ENCODE assay signal across 8 cellular contexts in the genomic region with DNA sequence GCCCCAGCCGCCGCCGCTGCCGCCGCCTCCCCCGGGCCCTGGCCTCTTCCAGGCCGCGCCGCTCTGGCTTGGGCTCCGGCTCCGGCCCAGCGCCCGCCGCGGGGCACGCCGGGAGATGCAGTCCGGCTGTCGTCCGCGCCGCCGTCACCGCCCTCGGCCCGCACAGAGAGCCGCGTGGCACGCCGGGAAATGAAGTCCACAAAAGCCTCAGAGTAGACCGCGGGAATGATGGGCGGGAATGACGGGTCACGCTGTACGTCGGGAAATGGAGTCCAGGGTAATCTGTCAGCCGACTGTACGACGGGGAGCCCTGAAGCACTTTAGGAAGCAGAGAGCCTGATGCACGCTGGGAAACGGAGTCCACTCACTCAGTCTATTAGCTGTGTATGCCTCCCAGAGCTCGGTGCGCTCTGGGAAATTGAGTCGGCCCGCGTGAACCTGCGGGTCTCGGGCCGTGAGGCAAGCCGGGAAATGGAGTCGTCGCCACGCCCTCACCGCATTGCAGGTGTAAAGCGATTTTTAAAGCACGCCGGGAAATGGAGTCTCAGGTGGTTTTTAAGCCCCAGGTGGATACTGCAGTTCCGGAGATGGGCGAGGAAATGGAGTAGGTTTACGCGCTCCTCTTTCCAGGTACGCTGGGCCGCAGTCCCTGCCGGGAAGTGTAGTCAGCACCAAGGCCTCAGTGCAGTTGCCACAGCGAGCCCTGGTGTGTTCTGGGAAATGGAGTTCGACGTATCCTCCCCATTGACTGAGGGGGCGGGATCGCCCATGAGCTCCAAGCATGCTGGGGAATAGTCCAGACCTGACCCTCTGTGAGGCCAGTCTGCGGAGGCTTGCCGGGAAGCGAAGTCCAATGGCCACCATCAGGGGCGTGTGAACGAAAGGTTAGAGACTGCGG. TPM values are rescaled to one million over a fixed set of nuclear protein-coding genes. Genes with fewer than 3 reads are reported as not detected.
DNase-seq lines count a peak whose midpoint lies in the region; ATAC-seq, FAIRE-seq and TF ChIP-seq lines count a peak whose summit lies in the region.

GSK3A (minus strand) TSS at position 91 of the 898 bp plus-strand sequence. CDS start 137 bp downstream, outside the sequence.

- intact Hi-C loops in IMR-90 (cut with micrococcal nuclease) = loop anchor here (2.0 to 5.0 kb wide), 3 partner anchors 22 to 135 kb away; partner anchors contain the start of genes POU2F2 and ZNF526
- intact Hi-C loops in endothelial cell of umbilical vein (cut with micrococcal nuclease) = loop anchor here (1.0 kb wide), 3 partner anchors 22 to 179 kb away; partner anchors contain the start of gene ZNF526

- peak; percentile 91 for TF ChIP-seq POLR2A in IMR-90 (IDR thresholded peaks at IDR 0.05; ENCODE audit: low read depth, low read length)
- TF ChIP-seq POLR2A in endothelial cell of umbilical vein (IDR thresholded peaks at IDR 0.05; ENCODE audit: low read depth, low read length) = peak; percentile 90

- peak within 1 kb of the TSS; percentile 16 to 86 for H4K8ac ChIP-seq in IMR-90 (ENCODE audit: low read depth in 2 of 2, low read length in 2 of 2)

- H3K4ac ChIP-seq in IMR-90 (ENCODE audit: low read depth, low read length) = peak within 1 kb of the TSS; percentile 79

- dilution Hi-C loops in IMR-90 (cut with HindIII; ENCODE audit: low sequenced_read_pairs, unreplicated experiment) = no loop called here
- dilution Hi-C loops in endothelial cell of umbilical vein (cut with MboI; ENCODE audit: extremely low pct_ligation_motif_present, low sequenced_read_pairs) = no loop called here

- peak; percentile 100 for FAIRE-seq in endothelial cell of umbilical vein (lab: Jason Lieb, UNC)

- peak; percentile 15; the same call in 1 of the 2 replicates for TF ChIP-seq RAD21 in IMR-90 (IDR thresholded peaks at IDR 0.05; ENCODE audit: low read length)

- H3K9ac ChIP-seq in IMR-90 (ENCODE audit: low read depth, low read length) = peak within 1 kb of the TSS; percentile 98
- H3K9ac ChIP-seq in endothelial cell of umbilical vein (replicated peaks; ENCODE audit: extremely low read depth, insufficient read depth, low read length) = peak within 1 kb of the TSS; percentile 85

- DNase-seq in DMS 273 (lab: John Stamatoyannopoulos, UW; ENCODE audit: unreplicated experiment) (peak; percentile 100), IMR-90 (peak; percentile 99), OCI-M1 (lab: John Stamatoyannopoulos, UW) (peak; percentile 99), activated T-cell treated with anti-CD3 and anti-CD28 coated beads for 24 hours (ENCODE audit: low read depth) (peak; percentile 94), endothelial cell of umbilical vein (ENCODE audit: low read depth, low spot score) (peak; percentile 99), midbrain (lab: John Stamatoyannopoulos, UW) (peak; percentile 100)
- DNase-seq in stimulated activated CD8-positive, alpha-beta memory T cell treated with anti-CD3 and anti-CD28 coated beads, Interleukin-2, amount 100 ng/mL, for 1 hour (ENCODE audit: low read depth in 2 of 2) = peak; percentile 86 to 89

- ATAC-seq in GM21528 (IDR thresholded peaks at IDR 0.05; ENCODE audit: low FRiP score, unreplicated experiment) = peak; percentile 65
- ATAC-seq in IMR-90 (ENCODE audit: low read depth) = peak; percentile 76

- BruUV-seq in IMR-90 (replicated peaks; lab: Mats Ljungman, UMichigan) = no TSS peak
- no TSS peak for BruUV-seq in endothelial cell of umbilical vein (replicated peaks; lab: Mats Ljungman, UMichigan)

- H3K4me2 ChIP-seq in IMR-90 (ENCODE audit: low read depth, low read length) (peak within 1 kb of the TSS; percentile 96), endothelial cell of umbilical vein (ENCODE audit: insufficient read depth, low read length) (peak within 1 kb of the TSS; percentile 83)

- peaks cover 17 to 66% of the 10 kb centered on the region in 2 experiments for H3K79me1 ChIP-seq in IMR-90 (ENCODE audit: low read depth in 1 of 2, low read length in 2 of 2)

- peak within 1 kb of the TSS; percentile 63; the same call in 1 of the 2 replicates for H4K91ac ChIP-seq in IMR-90 (ENCODE audit: insufficient read depth, low read depth, low read length)

- no peaks in the 10 kb centered on the region for H3K27me3 ChIP-seq in IMR-90 (ENCODE audit: control insufficient read depth, insufficient read depth, low read length)
- no peaks in the 10 kb centered on the region for H3K27me3 ChIP-seq in endothelial cell of umbilical vein (ENCODE audit: control insufficient read depth in 2 of 2, insufficient read depth in 2 of 2, low read length in 2 of 2)

- CTCF ChIA-PET in IMR-90 (lab: Yijun Ruan, JAX) (interaction anchor here (0.6 to 5.0 kb wide), 3 partner anchors 10 to 1908 kb away, joined by 3 to 29 read pairs (median 4); no protein-coding TSS in a partner anchor), endothelial cell of umbilical vein (lab: Charles Lee) (interaction anchor here (0.7 to 11.8 kb wide), 15 partner anchors 9 to 159 kb away, joined by 3 to 365 read pairs (median 4); partner anchors contain the start of genes ERF and ZNF526)

- H3K4me3 ChIP-seq in IMR-90 (ENCODE audit: insufficient read depth, low read depth, low read length) (peak within 1 kb of the TSS; percentile 91), endothelial cell of umbilical vein (replicated peaks in 1 of 3; ENCODE audit: insufficient read depth in 1 of 3, low read depth in 1 of 3, low read length in 3 of 3) (peak within 1 kb of the TSS; percentile 69 to 95 (median 92))

- H3K9me3 ChIP-seq in IMR-90 (ENCODE audit: control insufficient read depth, insufficient read depth, low read length) (no peaks in the 10 kb centered on the region), endothelial cell of umbilical vein (replicated peaks; ENCODE audit: control insufficient read depth, insufficient read depth, low read length) (no peaks in the 10 kb centered on the region)

- POLR2A ChIA-PET in IMR-90 (lab: Charles Lee; ENCODE audit: unreplicated experiment) = interaction anchor here (1.1 kb wide), 1 partner anchor 9 kb away, joined by 4 read pairs; no protein-coding TSS in a partner anchor
- POLR2A ChIA-PET in endothelial cell of umbilical vein (lab: Charles Lee) = interaction anchor here (0.6 to 1.8 kb wide), 8 partner anchors 8 to 181 kb away, joined by 3 to 11 read pairs (median 6); partner anchors contain the start of genes PAFAH1B3 and PRR19

- H2BK120ac ChIP-seq in IMR-90 (ENCODE audit: low read depth, low read length) = peak within 1 kb of the TSS; percentile 17; the same call in 1 of the 2 replicates

- peaks cover 4% of the 10 kb centered on the region; the same call in 1 of the 2 replicates for H3K9me1 ChIP-seq in IMR-90 (ENCODE audit: insufficient read depth, low read length)
- no peaks in the 10 kb centered on the region for H3K9me1 ChIP-seq in endothelial cell of umbilical vein (replicated peaks; ENCODE audit: control insufficient read depth, extremely low read depth, insufficient read depth, low read length)

- H2AK9ac ChIP-seq in IMR-90 (replicated peaks; ENCODE audit: low read depth, low read length, poor library complexity) = peak within 1 kb of the TSS; percentile 95

- H3K4me1 ChIP-seq in IMR-90 (ENCODE audit: control insufficient read depth, insufficient read depth, low read length) (peaks cover 8% of the 10 kb centered on the region), endothelial cell of umbilical vein (ENCODE audit: control insufficient read depth, extremely low read depth, insufficient read depth, low read length) (peaks cover 30% of the 10 kb centered on the region)

- peak within 1 kb of the TSS; percentile 90 for H3K56ac ChIP-seq in IMR-90 (ENCODE audit: extremely low read depth, insufficient read depth, low read length)

- peak within 1 kb of the TSS; percentile 98 for H3K23ac ChIP-seq in IMR-90 (ENCODE audit: low read depth, low read length)

- H2BK20ac ChIP-seq in IMR-90 (ENCODE audit: low read depth, low read length) = no peak within 1 kb of the TSS

- in situ Hi-C loops in IMR-90 (cut with MboI; ENCODE audit: low sequenced_read_pairs) = no loop called here

- H2BK5ac ChIP-seq in IMR-90 (ENCODE audit: low read depth, low read length, poor library complexity, severe bottlenecking) = peak within 1 kb of the TSS; percentile 41

- H3K14ac ChIP-seq in IMR-90 (replicated peaks; ENCODE audit: low read depth, low read length) = peak within 1 kb of the TSS; percentile 98

- H3K27ac ChIP-seq in IMR-90 (ENCODE audit: insufficient read depth, low read length) (peak within 1 kb of the TSS; percentile 83), endothelial cell of umbilical vein (ENCODE audit: insufficient read depth, low read depth, low read length) (peak within 1 kb of the TSS; percentile 57)

- H2AK5ac ChIP-seq in IMR-90 (ENCODE audit: low read depth, low read length) = peak within 1 kb of the TSS; percentile 63; the same call in 1 of the 2 replicates

- WGBS in IMR-90 (ENCODE audit: extremely low coverage in 2 of 2, insufficient read length in 1 of 2), 2 experiments = 0% methylated on average over 55 of the region's 76 CpGs; no CpG with 5 or more reads in 1 of the 2 experiments

- peaks cover 15% of the 10 kb centered on the region for H4K20me1 ChIP-seq in IMR-90 (ENCODE audit: insufficient read depth, low read length)
- H4K20me1 ChIP-seq in endothelial cell of umbilical vein (replicated peaks; ENCODE audit: control insufficient read depth, extremely low read depth, insufficient read depth, low read length) = no peaks in the 10 kb centered on the region

- peak within 1 kb of the TSS; percentile 66 for H4K5ac ChIP-seq in IMR-90 (ENCODE audit: low read depth, low read length)

- H3K18ac ChIP-seq in IMR-90 (ENCODE audit: low read depth, low read length) = 0 out of 2 replicates have a peak within 1 kb of the TSS, but pooled peaks have one; percentile 22

- H2BK15ac ChIP-seq in IMR-90 (ENCODE audit: low read depth, low read length) = peak within 1 kb of the TSS; percentile 4; the same call in 1 of the 3 replicates

- peak within 1 kb of the TSS; percentile 93 for H2AFZ ChIP-seq in IMR-90 (replicated peaks; ENCODE audit: low read length, poor library complexity)
- H2AFZ ChIP-seq in endothelial cell of umbilical vein (ENCODE audit: low read depth, low read length) = peak within 1 kb of the TSS; percentile 74

- H3K36me3 ChIP-seq in IMR-90 (ENCODE audit: control insufficient read depth, insufficient read depth, low read length) (peaks cover 10% of the 10 kb centered on the region), endothelial cell of umbilical vein (ENCODE audit: control insufficient read depth in 2 of 2, extremely low read depth in 1 of 2, insufficient read depth in 2 of 2, low read length in 2 of 2) (peaks cover 0 to 9% of the 10 kb centered on the region in 2 experiments)

- peaks cover 32% of the 10 kb centered on the region for H3K79me2 ChIP-seq in endothelial cell of umbilical vein (ENCODE audit: control insufficient read depth, insufficient read depth, low read length)

- no peak for TF ChIP-seq CTCF in IMR-90 (conservative IDR thresholded peaks at IDR 0.05; ENCODE audit: low read depth, low read length)
- TF ChIP-seq CTCF in endothelial cell of umbilical vein (IDR thresholded peaks at IDR 0.05; ENCODE audit: extremely low read depth in 1 of 2, insufficient read depth in 1 of 2, low read depth in 1 of 2, low read length in 2 of 2) = no peak

RNA-seq across cellular contexts. Expression of gene GSK3A, which starts in this region (rescaled TPM):
- 6.9 and 8.1 TPM in 2 replicates for total RNA-seq in IMR-90 (2012; rRNA removed)
- polyA plus RNA-seq in IMR-90 (2012; rRNA removed) = 41.4 and 43.3 TPM in 2 replicates
- polyA plus RNA-seq in IMR-90 (2012; cell fraction: cytosol; rRNA removed) = 24.3 and 37.8 TPM in 2 replicates
- 37.0 and 39.0 TPM in 2 replicates for polyA plus RNA-seq in IMR-90 (2012; cell fraction: nucleus; rRNA removed; ENCODE audit: low replicate concordance)
- 48.3 and 49.5 TPM in 2 replicates for total RNA-seq in endothelial cell of umbilical vein
- polyA plus RNA-seq in endothelial cell of umbilical vein = 73.7 and 74.7 TPM in 2 replicates
- polyA plus RNA-seq in endothelial cell of umbilical vein (2011; cell fraction: cytosol; rRNA removed) = 43.0 and 46.7 TPM in 2 replicates
- polyA plus RNA-seq in endothelial cell of umbilical vein (2011; cell fraction: nucleus; rRNA removed) = 38.6 and 45.0 TPM in 2 replicates
- 51.1 and 56.5 TPM in 2 replicates for polyA plus RNA-seq in endothelial cell of umbilical vein (2012)
- 42.6 and 53.2 TPM in 2 replicates for polyA minus RNA-seq in endothelial cell of umbilical vein
- polyA minus RNA-seq in endothelial cell of umbilical vein (2011; cell fraction: cytosol; rRNA and poly(A)+ RNA removed) = 12.4 TPM
- 10.8 and 11.8 TPM in 2 replicates for polyA minus RNA-seq in endothelial cell of umbilical vein (2011; cell fraction: nucleus; rRNA and poly(A)+ RNA removed)

Comparison
In these comparisons a context has a peak if more than half of its experiments do, and no peak if none do; other contexts are left out.
1. Peak in every context shown above with its lines: DNase-seq, ATAC-seq, H3K4me3 ChIP-seq and H3K27ac ChIP-seq.